Comparison of ENCODE assay signal across 11 cellular contexts in genomic region chr1:19414490-19414889, GRCh38.
DNase-seq lines count a peak whose midpoint lies in the region; ATAC-seq and TF ChIP-seq lines count a peak whose summit lies in the region.
"Had no signal": no experiment of that assay in that cellular context is flagged by ENCODE, and none has a peak within 500 bp of the region (broad histone marks: within the 10 kb centered on the region; RNA-seq: fewer than 3 reads in every experiment).

No MANE protein-coding gene starts in this region.

- peaks cover 34% of the 10 kb centered on the region for H3K4me1 Mint-ChIP-seq in WTC11

- H3K4me3 ChIP-seq in esophagus (ENCODE audit: low read depth in 1 of 2, low read length in 2 of 2) (no peak overlapping the region), muscle layer of colon (ENCODE audit: low read depth in 1 of 2, low read length in 2 of 2) (no peak overlapping the region), testis (no peak overlapping the region)

- H3K36me3 Mint-ChIP-seq in WTC11 = peaks cover 21% of the 10 kb centered on the region

- no peaks in the 10 kb centered on the region for H3K9me3 Mint-ChIP-seq in WTC11

- TF ChIP-seq CTCF in WTC11 (IDR thresholded peaks at IDR 0.05) (no peak), testis (IDR thresholded peaks at IDR 0.05) (no peak)

- POLR2A ChIA-PET in WTC11 (lab: Charles Lee) = no interaction called here

- no peaks in the 10 kb centered on the region for H3K9me3 ChIP-seq in esophagus (ENCODE audit: control insufficient read depth in 2 of 2, insufficient read depth in 1 of 2, low read depth in 1 of 2, low read length in 1 of 2)
- no peaks in the 10 kb centered on the region for H3K9me3 ChIP-seq in muscle layer of colon (ENCODE audit: low read length)
- H3K9me3 ChIP-seq in testis = no peaks in the 10 kb centered on the region

- CTCF ChIA-PET in WTC11 (lab: Charles Lee) = interaction anchor here (0.7 to 2.0 kb wide), 5 partner anchors 9 to 168 kb away, joined by 3 to 5 read pairs (median 3); no protein-coding TSS in a partner anchor

- peaks cover 3 to 9% of the 10 kb centered on the region in 2 donors for H3K36me3 ChIP-seq in esophagus (ENCODE audit: control insufficient read depth in 2 of 2, insufficient read depth in 2 of 2, low read length in 1 of 2)
- peaks cover 15% of the 10 kb centered on the region for H3K36me3 ChIP-seq in muscle layer of colon (ENCODE audit: insufficient read depth, low read length)
- H3K36me3 ChIP-seq in testis (ENCODE audit: low read depth, missing control alignments) = no peaks in the 10 kb centered on the region

- 44 to 51% methylated on average over 2 of the region's 2 CpGs for WGBS in esophagus, 2 donors
- 43 to 46% methylated on average over 2 of the region's 2 CpGs for WGBS in testis, 2 donors

- peak overlapping the region; percentile 88 for H3K27ac Mint-ChIP-seq in WTC11

- H3K27me3 Mint-ChIP-seq in WTC11 (ENCODE audit: low read depth) = no peaks in the 10 kb centered on the region

- H3K4me3 Mint-ChIP-seq in WTC11 = no peak overlapping the region

- no peak for ATAC-seq in WTC11
- no peak for ATAC-seq in GM19324 (IDR thresholded peaks at IDR 0.05; ENCODE audit: low FRiP score, unreplicated experiment)
- ATAC-seq: PC-3 had no signal

- H3K4me1 ChIP-seq in esophagus (ENCODE audit: control insufficient read depth in 2 of 2, insufficient read depth in 2 of 2, low read length in 1 of 2) (peaks cover 0 to 9% of the 10 kb centered on the region in 2 donors), muscle layer of colon (ENCODE audit: insufficient read depth, low read length) (peaks cover 90% of the 10 kb centered on the region), testis (peaks cover 22% of the 10 kb centered on the region)

- H3K9ac ChIP-seq in muscle layer of colon (ENCODE audit: low read length) = no peak overlapping the region

- H3K27me3 ChIP-seq in esophagus (ENCODE audit: control insufficient read depth in 1 of 2, insufficient read depth in 2 of 2, low read length in 2 of 2) = no peaks in the 10 kb centered on the region
- no peaks in the 10 kb centered on the region for H3K27me3 ChIP-seq in muscle layer of colon (ENCODE audit: control insufficient read depth in 1 of 2, insufficient read depth in 2 of 2, low read length in 2 of 2)
- H3K27me3 ChIP-seq in testis = no peaks in the 10 kb centered on the region

- H3K27ac ChIP-seq in esophagus (ENCODE audit: low read depth in 2 of 2, low read length in 1 of 2) (peak overlapping the region; percentile 81 to 86), muscle layer of colon (ENCODE audit: low read depth, low read length) (peak overlapping the region; percentile 81), testis (peak overlapping the region; percentile 53 to 76)

- no peak for TF ChIP-seq POLR2A in testis (IDR thresholded peaks at IDR 0.05)

- no peak for DNase-seq in WTC11 (ENCODE audit: low spot score)
- peak; percentile 51 for DNase-seq in testis
- no peak for DNase-seq in NCI-H526 treated with DMSO at 0.1 percent for 48 hours (lab: John Stamatoyannopoulos, UW)
- DNase-seq in stimulated activated CD4-positive, alpha-beta T cell treated with anti-CD3 and anti-CD28 coated beads, Interleukin-15, amount 100 ng/mL, for 24 hours = no peak
- DNase-seq in GOT3 (lab: John Stamatoyannopoulos, UW) = no peak
- DNase-seq: activated effector memory CD4-positive, alpha-beta T cell treated with anti-CD3 and anti-CD28 coated beads, Interleukin-2, amount 50 U/mL, for 16 hours; NCI-H2081; PC-3 had no signal

- intact Hi-C loops in testis (cut with DNase I; ENCODE audit: low total_unique reads) = no loop called here

TF ChIP-seq in WTC11, 78 proteins besides CTCF, POLR2A, EP300 and RAD21:
- TF ChIP-seq TP53 (CRISPR knock-in tag; IDR thresholded peaks at IDR 0.05) = no peak
- TF ChIP-seq HMGA2 (CRISPR knock-in tag; IDR thresholded peaks at IDR 0.05) = no peak
- no peak for TF ChIP-seq ZNF281 (CRISPR knock-in tag; IDR thresholded peaks at IDR 0.05)
- TF ChIP-seq ZNF317 (CRISPR knock-in tag; IDR thresholded peaks at IDR 0.05; ENCODE audit: borderline replicate concordance, low read depth) = no peak
- TF ChIP-seq ZNF263 (CRISPR knock-in tag; IDR thresholded peaks at IDR 0.05; ENCODE audit: low read depth) = no peak
- TF ChIP-seq PREB (CRISPR knock-in tag; IDR thresholded peaks at IDR 0.05; ENCODE audit: borderline replicate concordance) = no peak
- no peak for TF ChIP-seq ZNF671 (CRISPR knock-in tag; IDR thresholded peaks at IDR 0.05)
